16 cellular contexts compared by ENCODE assay signal in the genomic region with DNA sequence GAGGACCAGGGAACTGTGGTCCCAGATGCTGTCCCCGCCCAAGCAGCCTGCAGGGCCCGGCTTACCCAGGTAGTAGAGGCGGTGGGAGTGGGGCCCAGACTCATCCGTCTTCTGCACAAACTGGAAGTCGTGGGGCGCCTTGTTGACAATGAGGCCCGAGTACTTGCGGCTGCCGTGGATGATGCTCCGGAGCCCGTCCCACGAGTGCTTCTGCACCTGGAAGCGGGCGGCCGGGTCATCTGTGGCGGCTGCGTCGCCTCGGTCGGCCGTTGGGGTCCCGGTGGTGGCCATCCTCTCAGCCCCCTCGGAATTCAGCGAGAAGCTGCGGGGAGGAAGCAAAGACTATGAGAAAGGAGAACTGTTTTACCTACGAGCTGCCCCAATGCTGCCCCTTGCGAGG. TPM values are rescaled to one million over a fixed set of nuclear protein-coding genes. Genes with fewer than 3 reads are reported as not detected.
DNase-seq lines count a peak whose midpoint lies in the region; ATAC-seq, FAIRE-seq and TF ChIP-seq lines count a peak whose summit lies in the region.
"Had no signal": no experiment of that assay in that cellular context is flagged by ENCODE, and none has a peak within 500 bp of the region (broad histone marks: within the 10 kb centered on the region; RNA-seq: fewer than 3 reads in every experiment).

No MANE protein-coding gene starts in this region.

- ATAC-seq in left ventricle myocardium superior, result no peak
- peak; percentile 2 for ATAC-seq in aorta (ENCODE audit: low FRiP score)
- ATAC-seq in HG03045 (IDR thresholded peaks at IDR 0.05; ENCODE audit: unreplicated experiment), result no peak
- ATAC-seq: activated CD8-positive, alpha-beta T cell treated with anti-CD3 and anti-CD28 coated beads for 36 hours had no signal

- H3K27me3 ChIP-seq in right atrium auricular region (no peaks in the 10 kb centered on the region), endothelial cell of umbilical vein (ENCODE audit: control insufficient read depth in 2 of 2, insufficient read depth in 2 of 2, low read length in 2 of 2) (no peaks in the 10 kb centered on the region), aorta (ENCODE audit: control insufficient read depth in 1 of 2, insufficient read depth in 2 of 2, low read length in 1 of 2) (no peaks in the 10 kb centered on the region)

- FAIRE-seq in endothelial cell of umbilical vein (lab: Jason Lieb, UNC), result no peak
- FAIRE-seq: GM12892 had no signal

- peaks cover 24% of the 10 kb centered on the region for H3K36me3 Mint-ChIP-seq in osteocyte (ENCODE audit: unreplicated experiment)

- H2AFZ ChIP-seq in endothelial cell of umbilical vein (ENCODE audit: low read depth, low read length), result no peak overlapping the region

- H3K79me2 ChIP-seq in endothelial cell of umbilical vein (ENCODE audit: control insufficient read depth, insufficient read depth, low read length), result peaks cover 24% of the 10 kb centered on the region

- no peak overlapping the region for H3K4me3 Mint-ChIP-seq in osteocyte (ENCODE audit: unreplicated experiment)
- H3K4me3 Mint-ChIP-seq: activated CD8-positive, alpha-beta T cell treated with anti-CD3 and anti-CD28 coated beads for 36 hours; immature natural killer cell had no signal

- POLR2A ChIA-PET in endothelial cell of umbilical vein (lab: Charles Lee), result no interaction called here

- H3K27me3 Mint-ChIP-seq in osteocyte (ENCODE audit: unreplicated experiment), result no peaks in the 10 kb centered on the region
- H3K27me3 Mint-ChIP-seq: activated CD8-positive, alpha-beta T cell treated with anti-CD3 and anti-CD28 coated beads for 36 hours had no signal

- H3K4me2 ChIP-seq in endothelial cell of umbilical vein (ENCODE audit: insufficient read depth, low read length), result no peak overlapping the region

- DNase-seq in right atrium auricular region (ENCODE audit: low spot score) (no peak), left ventricle myocardium superior (no peak), endothelial cell of umbilical vein (ENCODE audit: low read depth, low spot score) (no peak), osteocyte (ENCODE audit: extremely low spot score, unreplicated experiment) (no peak), aorta (no peak), NCI-H1105 treated with DMSO at 0.1 percent for 48 hours (lab: John Stamatoyannopoulos, UW) (no peak), COLO668 (lab: John Stamatoyannopoulos, UW; ENCODE audit: unreplicated experiment) (no peak)
- DNase-seq: activated CD8-positive, alpha-beta T cell treated with anti-CD3 and anti-CD28 coated beads for 36 hours; anterior cingulate cortex; immature natural killer cell; midbrain; NCI-H1417; stimulated activated CD4-positive, alpha-beta T cell treated with anti-CD3 and anti-CD28 coated beads, Interleukin-15, amount 100 ng/mL, for 24 hours had no signal

- CTCF ChIA-PET in endothelial cell of umbilical vein (lab: Charles Lee), result interaction anchor here (0.6 to 1.5 kb wide), 7 partner anchors 9 to 147 kb away, joined by 3 to 9 read pairs (median 4); partner anchors contain the start of gene DPP9

- no peak for TF ChIP-seq POLR2A in endothelial cell of umbilical vein (IDR thresholded peaks at IDR 0.05; ENCODE audit: low read depth, low read length)

- no peaks in the 10 kb centered on the region for H3K9me1 ChIP-seq in endothelial cell of umbilical vein (replicated peaks; ENCODE audit: control insufficient read depth, extremely low read depth, insufficient read depth, low read length)

- peaks cover 0 to 38% of the 10 kb centered on the region in 2 donors for H3K4me1 ChIP-seq in right atrium auricular region
- H3K4me1 ChIP-seq in endothelial cell of umbilical vein (ENCODE audit: control insufficient read depth, extremely low read depth, insufficient read depth, low read length), result peaks cover 41% of the 10 kb centered on the region
- no peaks in the 10 kb centered on the region for H3K4me1 ChIP-seq in aorta (ENCODE audit: control insufficient read depth in 1 of 2, insufficient read depth in 2 of 2, low read length in 2 of 2)

- dilution Hi-C loops in endothelial cell of umbilical vein (cut with MboI; ENCODE audit: extremely low pct_ligation_motif_present, low sequenced_read_pairs), result no loop called here

- H3K4me3 ChIP-seq in right atrium auricular region (no peak overlapping the region), endothelial cell of umbilical vein (replicated peaks in 1 of 3; ENCODE audit: insufficient read depth in 1 of 3, low read depth in 1 of 3, low read length in 3 of 3) (no peak overlapping the region), aorta (ENCODE audit: low read length in 2 of 2) (no peak overlapping the region)

- peak overlapping the region; percentile 31 for H3K9ac ChIP-seq in endothelial cell of umbilical vein (replicated peaks; ENCODE audit: extremely low read depth, insufficient read depth, low read length)

- H3K4me1 Mint-ChIP-seq in osteocyte (ENCODE audit: unreplicated experiment), result peaks cover 77% of the 10 kb centered on the region

- BruUV-seq in endothelial cell of umbilical vein (replicated peaks; lab: Mats Ljungman, UMichigan), result no TSS peak

- no peaks in the 10 kb centered on the region for H4K20me1 ChIP-seq in endothelial cell of umbilical vein (replicated peaks; ENCODE audit: control insufficient read depth, extremely low read depth, insufficient read depth, low read length)

- peak overlapping the region; percentile 82 for H3K27ac Mint-ChIP-seq in osteocyte (ENCODE audit: unreplicated experiment)
- H3K27ac Mint-ChIP-seq: activated CD8-positive, alpha-beta T cell treated with anti-CD3 and anti-CD28 coated beads for 36 hours; activated T-helper 2 cell treated with anti-CD3 and anti-CD28 coated beads, Interferon-gamma antibody, Interleukin-2, Interleukin-4, amounts not matched to agents 10 μg/mL and 5 μg/mL and 100 μg/mL, durations not matched to agents 14 hours and 24 hours and 36 hours had no signal

- H3K9me3 Mint-ChIP-seq in osteocyte (ENCODE audit: unreplicated experiment), result no peaks in the 10 kb centered on the region
- H3K9me3 Mint-ChIP-seq: activated CD8-positive, alpha-beta T cell treated with anti-CD3 and anti-CD28 coated beads for 36 hours; activated T-helper 2 cell treated with anti-CD3 and anti-CD28 coated beads, Interferon-gamma antibody, Interleukin-2, Interleukin-4, amounts not matched to agents 10 μg/mL and 5 μg/mL and 100 μg/mL, durations not matched to agents 14 hours and 24 hours and 36 hours; immature natural killer cell had no signal

- 94 to 95% methylated on average over 27 of the region's 27 CpGs for WGBS in aorta, 2 donors

- TF ChIP-seq CTCF in right atrium auricular region (IDR thresholded peaks at IDR 0.05), result no peak
- TF ChIP-seq CTCF in endothelial cell of umbilical vein (IDR thresholded peaks at IDR 0.05; ENCODE audit: extremely low read depth in 1 of 2, insufficient read depth in 1 of 2, low read depth in 1 of 2, low read length in 2 of 2), result no peak
- TF ChIP-seq CTCF in osteocyte (IDR thresholded peaks at IDR 0.05), result no peak

- H3K27ac ChIP-seq in right atrium auricular region (peak overlapping the region; percentile 69 to 75), endothelial cell of umbilical vein (ENCODE audit: insufficient read depth, low read depth, low read length) (peak overlapping the region; percentile 69), aorta (ENCODE audit: low read depth in 1 of 2, low read length in 2 of 2) (no peak overlapping the region)

- H3K36me3 ChIP-seq in right atrium auricular region (peaks cover 61% of the 10 kb centered on the region), endothelial cell of umbilical vein (ENCODE audit: control insufficient read depth in 2 of 2, extremely low read depth in 1 of 2, insufficient read depth in 2 of 2, low read length in 2 of 2) (peaks cover 16 to 51% of the 10 kb centered on the region in 2 experiments), aorta (ENCODE audit: control insufficient read depth in 1 of 2, insufficient read depth in 2 of 2, low read length in 1 of 2) (peaks cover 4 to 6% of the 10 kb centered on the region in 2 donors)

- H3K9me3 ChIP-seq in right atrium auricular region, result no peaks in the 10 kb centered on the region
- no peaks in the 10 kb centered on the region for H3K9me3 ChIP-seq in endothelial cell of umbilical vein (replicated peaks; ENCODE audit: control insufficient read depth, insufficient read depth, low read length)
- H3K9me3 ChIP-seq in aorta (ENCODE audit: control insufficient read depth, low read length), result no peaks in the 10 kb centered on the region

- intact Hi-C loops in left ventricle myocardium superior (cut with micrococcal nuclease) (no loop called here), endothelial cell of umbilical vein (cut with micrococcal nuclease) (loop anchor here (5.0 kb wide), 1 partner anchor 42 kb away; the partner anchor contains the start of gene MYDGF), aorta (cut with DNase I) (no loop called here)

TF ChIP-seq in endothelial cell of umbilical vein, 7 proteins besides CTCF, POLR2A, EP300 and RAD21 (continues in another document):
- TF ChIP-seq EZH2 (IDR thresholded peaks at IDR 0.05; ENCODE audit: borderline replicate concordance, low read depth, low read length, severe bottlenecking) (no peak), MYC (IDR thresholded peaks at IDR 0.05; ENCODE audit: low read depth, low read length) (no peak)

RNA-seq across cellular contexts. Expression of gene DPP9, which starts 9.6 kb away (rescaled TPM):
- 10 to 100 TPM; 36.2 to 50.4 TPM for total RNA-seq in right atrium auricular region
- total RNA-seq in left ventricle myocardium superior, result 53.9 TPM
- 87.6 and 98.0 TPM in 2 replicates for total RNA-seq in endothelial cell of umbilical vein
- polyA plus RNA-seq in endothelial cell of umbilical vein, result 31.5 and 38.3 TPM in 2 replicates
- polyA plus RNA-seq in endothelial cell of umbilical vein (2011; cell fraction: cytosol; rRNA removed), result 20.3 TPM in 2 replicates
- 34.8 and 37.6 TPM in 2 replicates for polyA plus RNA-seq in endothelial cell of umbilical vein (2011; cell fraction: nucleus; rRNA removed)
- polyA plus RNA-seq in endothelial cell of umbilical vein (2012), result 52.3 and 53.6 TPM in 2 replicates
- 17.5 and 24.7 TPM in 2 replicates for polyA minus RNA-seq in endothelial cell of umbilical vein
- 17.6 TPM for polyA minus RNA-seq in endothelial cell of umbilical vein (2011; cell fraction: cytosol; rRNA and poly(A)+ RNA removed)
- 25.6 and 54.2 TPM in 2 replicates for polyA minus RNA-seq in endothelial cell of umbilical vein (2011; cell fraction: nucleus; rRNA and poly(A)+ RNA removed)
- 45.6 and 54.8 TPM in 2 replicates for total RNA-seq in osteocyte
- 10 to 100 TPM; 46.1 to 56.4 TPM for total RNA-seq in aorta
- polyA plus RNA-seq in aorta, result 10 to 100 TPM; 16.4 to 33.8 TPM

RNA-seq across cellular contexts. Expression of gene MYDGF, which starts 43.9 kb away (rescaled TPM):
- total RNA-seq in right atrium auricular region (10 to 100 TPM; 26.3 to 36.6 TPM), left ventricle myocardium superior (27.0 TPM), endothelial cell of umbilical vein (187 and 191 TPM in 2 replicates), osteocyte (95.4 and 103 TPM in 2 replicates), aorta (10 to 100 TPM; 59.4 to 67.9 TPM)
- polyA plus RNA-seq in endothelial cell of umbilical vein (337 and 358 TPM in 2 replicates), aorta (100 to 1,000 TPM in 1 of 2 donors, 10 to 100 TPM in 1; 69.9 to 117 TPM)
- 276 and 354 TPM in 2 replicates for polyA plus RNA-seq in endothelial cell of umbilical vein (2011; cell fraction: cytosol; rRNA removed)
- 112 and 113 TPM in 2 replicates for polyA plus RNA-seq in endothelial cell of umbilical vein (2011; cell fraction: nucleus; rRNA removed)
- 316 and 352 TPM in 2 replicates for polyA plus RNA-seq in endothelial cell of umbilical vein (2012)
- 78.9 and 81.8 TPM in 2 replicates for polyA minus RNA-seq in endothelial cell of umbilical vein
- 54.6 TPM for polyA minus RNA-seq in endothelial cell of umbilical vein (2011; cell fraction: cytosol; rRNA and poly(A)+ RNA removed)
- 20.1 and 38.7 TPM in 2 replicates for polyA minus RNA-seq in endothelial cell of umbilical vein (2011; cell fraction: nucleus; rRNA and poly(A)+ RNA removed)

Comparison
In these comparisons a context has a peak if more than half of its experiments do, and no peak if none do; other contexts are left out.
1. H3K27ac ChIP-seq: peak in right atrium auricular region (2 of 2) and endothelial cell of umbilical vein (single experiment); none in aorta (0 of 2).